8 cellular contexts compared by ENCODE assay signal in genomic region chr1:87331319-87332269, GRCh38. TPM values are rescaled to one million over a fixed set of nuclear protein-coding genes. Genes with fewer than 3 reads are reported as not detected.
A peak's percentile ranks its signal among the peaks of the same experiment; 100 is the strongest.
DNase-seq lines count a peak whose midpoint lies in the region; ATAC-seq and TF ChIP-seq lines count a peak whose summit lies in the region.

No MANE protein-coding gene starts in this region.

- peak; percentile 8 for DNase-seq in NOMO-1 treated with dmso at 0.1 percent for 144 hours (lab: John Stamatoyannopoulos, UW; ENCODE audit: unreplicated experiment)
- no peak for DNase-seq in NOMO-1 treated with DMSO at 0.1 percent for 48 hours (lab: John Stamatoyannopoulos, UW; ENCODE audit: unreplicated experiment)
- DNase-seq in HS-27A (ENCODE audit: low read depth), result peak; percentile 29
- DNase-seq in RWPE2 (ENCODE audit: low spot score), result peak; percentile 74
- peak; percentile 58 for DNase-seq in activated naive CD4-positive, alpha-beta T cell treated with anti-CD3 and anti-CD28 coated beads for 36 hours
- DNase-seq in globus pallidus (ENCODE audit: low spot score), result peak; percentile 74
- DNase-seq in tibial artery, result peak; percentile 84 to 91

- H3K4me3 Mint-ChIP-seq in activated naive CD4-positive, alpha-beta T cell treated with anti-CD3 and anti-CD28 coated beads for 36 hours, result peak overlapping the region; percentile 91

- H3K27me3 ChIP-seq in RWPE2 (ENCODE audit: insufficient read depth, poor library complexity, severe bottlenecking) (no peaks in the 10 kb centered on the region), neuron (ENCODE audit: insufficient read depth, low read length) (no peaks in the 10 kb centered on the region), tibial artery (no peaks in the 10 kb centered on the region)

- TF ChIP-seq CTCF in RWPE2 (IDR thresholded peaks at IDR 0.05; ENCODE audit: poor library complexity, severe bottlenecking) (no peak), tibial artery (IDR thresholded peaks at IDR 0.05) (no peak)

- H3K27ac ChIP-seq in RWPE2 (ENCODE audit: poor library complexity, severe bottlenecking) (peak overlapping the region; percentile 61), tibial artery (peak overlapping the region; percentile 94 to 98)

- peaks cover 3% of the 10 kb centered on the region for H3K36me3 Mint-ChIP-seq in activated naive CD4-positive, alpha-beta T cell treated with anti-CD3 and anti-CD28 coated beads for 36 hours (ENCODE audit: low read depth)

- ATAC-seq in RWPE2 (ENCODE audit: low read depth), result peak; percentile 36

- no peaks in the 10 kb centered on the region for H3K9me3 ChIP-seq in RWPE2 (ENCODE audit: severe bottlenecking)
- H3K9me3 ChIP-seq in neuron (ENCODE audit: low read length), result no peaks in the 10 kb centered on the region
- H3K9me3 ChIP-seq in tibial artery, result no peaks in the 10 kb centered on the region

- intact Hi-C loops in activated naive CD4-positive, alpha-beta T cell treated with anti-CD3 and anti-CD28 coated beads for 36 hours (cut with micrococcal nuclease), result loop anchor here (2.0 to 5.0 kb wide), 4 partner anchors 417 to 1353 kb away; partner anchors contain the start of genes HS2ST1, PKN2 and SELENOF
- intact Hi-C loops in tibial artery (cut with DNase I; ENCODE audit: low total_unique reads), result loop anchor here (10.0 kb wide), 2 partner anchors 193 to 417 kb away; partner anchors contain the start of genes HS2ST1 and SELENOF

- peak overlapping the region; percentile 63 for H3K27ac Mint-ChIP-seq in activated naive CD4-positive, alpha-beta T cell treated with anti-CD3 and anti-CD28 coated beads for 36 hours

- H3K27me3 Mint-ChIP-seq in activated naive CD4-positive, alpha-beta T cell treated with anti-CD3 and anti-CD28 coated beads for 36 hours (ENCODE audit: low read depth), result peaks cover 26% of the 10 kb centered on the region

- peak overlapping the region; percentile 12 for H2AFZ ChIP-seq in neuron (ENCODE audit: low read depth, low read length)

- peaks cover 22% of the 10 kb centered on the region for H3K4me1 ChIP-seq in RWPE2 (ENCODE audit: insufficient read depth, poor library complexity, severe bottlenecking)
- H3K4me1 ChIP-seq in neuron (ENCODE audit: insufficient read depth, low read length), result peaks cover 15% of the 10 kb centered on the region
- peaks cover 0 to 43% (median 30%) of the 10 kb centered on the region in 4 donors for H3K4me1 ChIP-seq in tibial artery

- H3K4me3 ChIP-seq in RWPE2 (ENCODE audit: severe bottlenecking) (peak overlapping the region; percentile 94), neuron (ENCODE audit: low read length) (peak overlapping the region; percentile 53), tibial artery (peak overlapping the region; percentile 65 to 79)

- peaks cover 27% of the 10 kb centered on the region for H3K36me3 ChIP-seq in RWPE2 (ENCODE audit: low read depth)
- peaks cover 4% of the 10 kb centered on the region for H3K36me3 ChIP-seq in neuron (ENCODE audit: insufficient read depth, low read length)
- no peaks in the 10 kb centered on the region for H3K36me3 ChIP-seq in tibial artery

- CTCF ChIA-PET in activated naive CD4-positive, alpha-beta T cell treated with anti-CD3 and anti-CD28 coated beads for 36 hours (lab: Charles Lee), result interaction anchor here (0.5 to 0.6 kb wide), 2 partner anchors 159 to 210 kb away, joined by 3 to 4 read pairs; no protein-coding TSS in a partner anchor

- no peaks in the 10 kb centered on the region for H3K9me3 Mint-ChIP-seq in activated naive CD4-positive, alpha-beta T cell treated with anti-CD3 and anti-CD28 coated beads for 36 hours

- peaks cover 46% of the 10 kb centered on the region for H3K4me1 Mint-ChIP-seq in activated naive CD4-positive, alpha-beta T cell treated with anti-CD3 and anti-CD28 coated beads for 36 hours (ENCODE audit: low read depth)

RNA-seq across cellular contexts. Expression of gene LMO4, which starts 2.9 kb away (rescaled TPM):
- 10 to 100 TPM; 15.5 to 19.5 TPM for total RNA-seq in activated naive CD4-positive, alpha-beta T cell treated with anti-CD3 and anti-CD28 coated beads for 36 hours
